Comparison of ENCODE assay signal across 17 cellular contexts in genomic region chr12:89157413-89157812, GRCh38.
DNase-seq lines count a peak whose midpoint lies in the region; ATAC-seq and TF ChIP-seq lines count a peak whose summit lies in the region.
"Had no signal": no experiment of that assay in that cellular context is flagged by ENCODE, and none has a peak within 500 bp of the region (broad histone marks: within the 10 kb centered on the region; RNA-seq: fewer than 3 reads in every experiment).

No MANE protein-coding gene starts in this region.

- DNase-seq in COLO668 (lab: John Stamatoyannopoulos, UW; ENCODE audit: unreplicated experiment) (peak; percentile 38), mesenchymal stem cell (no peak), Right ventricle myocardium inferior (ENCODE audit: missing footprints) (no peak), PC-9 (no peak)
- no peak for DNase-seq in activated CD4-positive, alpha-beta memory T cell treated with anti-CD3 and anti-CD28 coated beads for 36 hours
- DNase-seq: activated CD8-positive, alpha-beta T cell treated with anti-CD3 and anti-CD28 coated beads for 36 hours; activated effector memory CD4-positive, alpha-beta T cell treated with anti-CD3 and anti-CD28 coated beads, Interleukin-2, amount 50 U/mL, for 16 hours; foreskin melanocyte; left ventricle myocardium superior; naive thymus-derived CD4-positive, alpha-beta T cell; NCI-H1930; NCI-H526; stimulated activated CD4-positive, alpha-beta T cell treated with anti-CD3 and anti-CD28 coated beads, Interleukin-1b, Interleukin-23, amount 100 ng/mL, for 48 hours had no signal

- POLR2A ChIA-PET in activated CD4-positive, alpha-beta memory T cell treated with anti-CD3 and anti-CD28 coated beads for 36 hours (lab: Charles Lee) = interaction anchor here (0.7 to 1.7 kb wide), 8 partner anchors 19 to 195 kb away, joined by 3 to 10 read pairs (median 4); partner anchors contain the start of gene DUSP6
- POLR2A ChIA-PET in PC-9 (lab: Charles Lee; ENCODE audit: unreplicated experiment) = no interaction called here

- ATAC-seq in Right ventricle myocardium inferior (no peak), SK-N-SH treated with all-trans-retinoic acid at 6 μM for 48 hours (no peak)
- ATAC-seq: left ventricle myocardium superior had no signal

- H2BK120ac ChIP-seq in mesenchymal stem cell (ENCODE audit: low read depth, low read length) = no peak overlapping the region

- H2AFZ ChIP-seq in mesenchymal stem cell (ENCODE audit: low read depth, low read length) = no peak overlapping the region
- H2AFZ ChIP-seq in PC-9 = no peak overlapping the region

- H2AK5ac ChIP-seq in mesenchymal stem cell (ENCODE audit: low read length, severe bottlenecking) = no peak overlapping the region

- no peaks in the 10 kb centered on the region for H3K36me3 Mint-ChIP-seq in activated CD4-positive, alpha-beta memory T cell treated with anti-CD3 and anti-CD28 coated beads for 36 hours

- no peak overlapping the region for H3K23ac ChIP-seq in mesenchymal stem cell (ENCODE audit: low read length in 2 of 2)

- no TSS peak for BruUV-seq in PC-9 (replicated peaks; lab: Mats Ljungman, UMichigan)

- H3K9me2 ChIP-seq in PC-9 (ENCODE audit: insufficient read depth) = no peaks in the 10 kb centered on the region

- no peaks in the 10 kb centered on the region for H3K79me2 ChIP-seq in PC-9 (ENCODE audit: low read depth)

- H3K4me3 Mint-ChIP-seq in activated CD4-positive, alpha-beta memory T cell treated with anti-CD3 and anti-CD28 coated beads for 36 hours = no peak overlapping the region
- H3K4me3 Mint-ChIP-seq: activated CD8-positive, alpha-beta T cell treated with anti-CD3 and anti-CD28 coated beads for 36 hours; B cell had no signal

- H3K4me1 Mint-ChIP-seq in activated CD4-positive, alpha-beta memory T cell treated with anti-CD3 and anti-CD28 coated beads for 36 hours (ENCODE audit: low read depth) = peaks cover 24% of the 10 kb centered on the region

- no peak overlapping the region for H4K8ac ChIP-seq in mesenchymal stem cell (ENCODE audit: low read length)

- H4K91ac ChIP-seq in mesenchymal stem cell (ENCODE audit: low read length) = no peak overlapping the region

- CTCF ChIA-PET in activated CD4-positive, alpha-beta memory T cell treated with anti-CD3 and anti-CD28 coated beads for 36 hours (lab: Charles Lee) = interaction anchor here (1.2 to 1.7 kb wide), 3 partner anchors 118 to 367 kb away, joined by 3 to 4 read pairs (median 4); partner anchors contain the start of gene GALNT4
- CTCF ChIA-PET in PC-9 (lab: Charles Lee) = no interaction called here

- intact Hi-C loops in activated CD4-positive, alpha-beta memory T cell treated with anti-CD3 and anti-CD28 coated beads for 36 hours (cut with micrococcal nuclease) = no loop called here
- intact Hi-C loops in Right ventricle myocardium inferior (cut with DNase I) = no loop called here
- intact Hi-C loops in PC-9 (cut with micrococcal nuclease; ENCODE audit: unreplicated experiment) = no loop called here

- no peaks in the 10 kb centered on the region for H4K20me1 ChIP-seq in PC-9 (ENCODE audit: insufficient read depth)

- H3K79me1 ChIP-seq in mesenchymal stem cell (replicated peaks; ENCODE audit: low read length, poor library complexity, severe bottlenecking) = no peaks in the 10 kb centered on the region

- H3K9me3 ChIP-seq in mesenchymal stem cell (ENCODE audit: control insufficient read depth, low read length) (no peaks in the 10 kb centered on the region), PC-9 (ENCODE audit: insufficient read depth, low read depth) (peaks cover 7% of the 10 kb centered on the region; the same call in 1 of the 2 replicates)
- H3K9me3 ChIP-seq: MG63 had no signal

- H3K4me2 ChIP-seq in mesenchymal stem cell (ENCODE audit: low read length, poor library complexity, severe bottlenecking) = no peak overlapping the region
- H3K4me2 ChIP-seq in PC-9 = no peak overlapping the region

- H3K4ac ChIP-seq in mesenchymal stem cell (ENCODE audit: low read depth in 1 of 2, low read length in 2 of 2) = no peak overlapping the region

- H3K9ac ChIP-seq in mesenchymal stem cell (ENCODE audit: low read length) = peak overlapping the region; percentile 20

- H3K14ac ChIP-seq in mesenchymal stem cell (ENCODE audit: low read length in 2 of 2) = no peak overlapping the region

- H3K27me3 ChIP-seq in mesenchymal stem cell (ENCODE audit: control insufficient read depth in 1 of 2, insufficient read depth in 1 of 2, low read length in 2 of 2) (no peaks in the 10 kb centered on the region), PC-9 (ENCODE audit: insufficient read depth, low read depth) (no peaks in the 10 kb centered on the region)
- H3K27me3 ChIP-seq: MG63 had no signal

- peaks cover 23% of the 10 kb centered on the region for H3F3A ChIP-seq in PC-9 (ENCODE audit: insufficient read depth, low read depth)

- H3K4me1 ChIP-seq in mesenchymal stem cell (ENCODE audit: control insufficient read depth, insufficient read depth, low read depth, low read length) = no peaks in the 10 kb centered on the region
- peaks cover 31% of the 10 kb centered on the region for H3K4me1 ChIP-seq in PC-9 (replicated peaks; ENCODE audit: insufficient read depth)

- no peaks in the 10 kb centered on the region for H3K27me3 Mint-ChIP-seq in activated CD4-positive, alpha-beta memory T cell treated with anti-CD3 and anti-CD28 coated beads for 36 hours
- H3K27me3 Mint-ChIP-seq: B cell had no signal

- H3K27ac Mint-ChIP-seq in activated CD4-positive, alpha-beta memory T cell treated with anti-CD3 and anti-CD28 coated beads for 36 hours = peak overlapping the region; percentile 1
- H3K27ac Mint-ChIP-seq: B cell had no signal

- no peaks in the 10 kb centered on the region for H3K36me3 ChIP-seq in mesenchymal stem cell (ENCODE audit: control insufficient read depth in 1 of 2, insufficient read depth in 2 of 2, low read depth in 1 of 2, low read length in 2 of 2)
- H3K36me3 ChIP-seq in PC-9 (ENCODE audit: low read depth) = no peaks in the 10 kb centered on the region
- H3K36me3 ChIP-seq: MG63 had no signal

- WGBS in mesenchymal stem cell = 47% methylated on average over 2 of the region's 2 CpGs

- no peak for TF ChIP-seq CTCF in 22Rv1 (IDR thresholded peaks at IDR 0.05)
- no peak for TF ChIP-seq CTCF in PC-9 (conservative IDR thresholded peaks at IDR 0.05)

- no peak overlapping the region for H2BK5ac ChIP-seq in mesenchymal stem cell (ENCODE audit: low read depth, low read length, poor library complexity, severe bottlenecking)

- no peak overlapping the region for H3K18ac ChIP-seq in mesenchymal stem cell (ENCODE audit: low read depth in 1 of 2, low read length in 2 of 2)

- peak overlapping the region; percentile 50 for H3K27ac ChIP-seq in 22Rv1
- no peak overlapping the region for H3K27ac ChIP-seq in mesenchymal stem cell (ENCODE audit: low read length, poor library complexity, severe bottlenecking)
- H3K27ac ChIP-seq in PC-9 = no peak overlapping the region

- no peak overlapping the region for H2BK15ac ChIP-seq in mesenchymal stem cell (ENCODE audit: low read depth, poor library complexity, severe bottlenecking)

- peak overlapping the region in 1 of 2 experiments; percentile 54 for H2BK12ac ChIP-seq in mesenchymal stem cell (ENCODE audit: low read length in 2 of 2)

- no peaks in the 10 kb centered on the region for H3K9me3 Mint-ChIP-seq in activated CD4-positive, alpha-beta memory T cell treated with anti-CD3 and anti-CD28 coated beads for 36 hours

- H3K4me3 ChIP-seq in mesenchymal stem cell (ENCODE audit: insufficient read depth in 1 of 2, low read depth in 1 of 2, low read length in 2 of 2) = no peak overlapping the region
- no peak overlapping the region for H3K4me3 ChIP-seq in PC-9
- H3K4me3 ChIP-seq: MG63 had no signal

TF ChIP-seq in SK-N-SH treated with all-trans-retinoic acid at 6 μM for 48 hours, 23 proteins besides CTCF, POLR2A, EP300 and RAD21:
- TF ChIP-seq ISL1 (CRISPR knock-in tag; IDR thresholded peaks at IDR 0.05) = no peak
- no peak for TF ChIP-seq GLIS3 (CRISPR knock-in tag; IDR thresholded peaks at IDR 0.05)
